In the genomic region with DNA sequence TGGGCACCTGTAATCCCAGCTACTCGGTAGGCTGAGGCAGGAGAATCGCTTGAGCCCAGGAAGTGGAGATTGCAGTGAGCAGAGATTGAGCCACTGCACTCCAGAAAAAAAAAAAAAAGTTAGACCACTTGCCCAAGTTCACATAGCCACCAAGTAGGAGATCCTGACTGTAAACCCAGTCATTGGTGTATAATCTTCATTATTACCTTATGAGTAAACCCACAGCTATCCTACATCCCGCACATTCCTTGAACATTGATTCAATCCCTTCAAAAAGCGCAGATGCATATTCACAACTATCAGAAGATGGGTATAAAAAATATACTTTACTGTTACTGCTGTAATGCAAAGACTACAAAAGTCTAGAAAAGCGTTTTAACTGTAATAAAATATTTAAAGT, we compare ENCODE assay signal across 28 cellular contexts.
DNase-seq lines count a peak whose midpoint lies in the region; ATAC-seq and TF ChIP-seq lines count a peak whose summit lies in the region.
"Had no signal": no experiment of that assay in that cellular context is flagged by ENCODE, and none has a peak within 500 bp of the region (broad histone marks: within the 10 kb centered on the region; RNA-seq: fewer than 3 reads in every experiment).

No MANE protein-coding gene starts in this region.

- no peaks in the 10 kb centered on the region for H3K27me3 Mint-ChIP-seq in endodermal cell (ENCODE audit: insufficient read depth)

- TF ChIP-seq CTCF in AG04450 (IDR thresholded peaks at IDR 0.05; ENCODE audit: low read depth, low read length): no peak
- no peak for TF ChIP-seq CTCF in endodermal cell (conservative IDR thresholded peaks at IDR 0.05)

- POLR2A ChIA-PET in AG04450 (lab: Yijun Ruan, JAX): no interaction called here

- CTCF ChIA-PET in AG04450 (lab: Charles Lee): no interaction called here

- H3K4me1 Mint-ChIP-seq in endodermal cell: peaks cover 15% of the 10 kb centered on the region

- H3K4me3 ChIP-seq in AG04450 (ENCODE audit: low read depth, low read length) (no peak overlapping the region), endodermal cell (ENCODE audit: low read length) (no peak overlapping the region)
- H3K4me3 ChIP-seq: GM12878, K562, PC-9, SJSA1 had no signal

- H3K36me3 Mint-ChIP-seq in endodermal cell (ENCODE audit: low read depth): no peaks in the 10 kb centered on the region

- no peak overlapping the region for H3K4me3 Mint-ChIP-seq in endodermal cell

- H3K27me3 ChIP-seq in AG04450 (ENCODE audit: control insufficient read depth, insufficient read depth, low read length) (no peaks in the 10 kb centered on the region), endodermal cell (ENCODE audit: control insufficient read depth, insufficient read depth, low read length, poor library complexity, severe bottlenecking) (no peaks in the 10 kb centered on the region)
- H3K27me3 ChIP-seq: SJSA1 had no signal

- H3K27ac ChIP-seq in AG04450 (ENCODE audit: low read depth, low read length) (no peak overlapping the region), substantia nigra (ENCODE audit: low read depth, low read length, poor library complexity, severe bottlenecking) (no peak overlapping the region), endodermal cell (ENCODE audit: low read depth, low read length) (no peak overlapping the region)
- H3K27ac ChIP-seq: PC-9, SJSA1 had no signal

- 80 to 90% methylated on average over 1 to 4 of the region's 5 CpGs for WGBS in endodermal cell (ENCODE audit: insufficient coverage in 1 of 2, insufficient read length in 1 of 2), 2 experiments

- H3K9me3 ChIP-seq in AG04450 (ENCODE audit: control insufficient read depth, insufficient read depth, low read length) (no peaks in the 10 kb centered on the region), endodermal cell (ENCODE audit: control insufficient read depth, low read length) (no peaks in the 10 kb centered on the region)
- H3K9me3 ChIP-seq: SJSA1 had no signal

- H3K4me1 ChIP-seq in endodermal cell (ENCODE audit: control insufficient read depth, insufficient read depth, low read length): peaks cover 15% of the 10 kb centered on the region
- H3K4me1 ChIP-seq: SJSA1 had no signal

- no peak overlapping the region for H3K27ac Mint-ChIP-seq in endodermal cell

- ATAC-seq in HG03139 (IDR thresholded peaks at IDR 0.05; ENCODE audit: unreplicated experiment) (no peak), HG03159 (IDR thresholded peaks at IDR 0.05; ENCODE audit: unreplicated experiment) (no peak)
- ATAC-seq: GM12878, HCT116, HepG2, K562 had no signal

- no peaks in the 10 kb centered on the region for H3K36me3 ChIP-seq in endodermal cell (ENCODE audit: control insufficient read depth, insufficient read depth, low read length)
- H3K36me3 ChIP-seq: SJSA1 had no signal

- no peak overlapping the region for H3K9ac ChIP-seq in endodermal cell (ENCODE audit: extremely low read depth, low read length, poor library complexity, severe bottlenecking)

- DNase-seq in AG04450 (ENCODE audit: low read depth, low spot score) (peak; percentile 6), ELR (ENCODE audit: low read depth) (peak; percentile 80), NCI-H226 (peak; percentile 62), non-pigmented ciliary epithelial cell (ENCODE audit: low read depth) (peak; percentile 17), substantia nigra (lab: John Stamatoyannopoulos, UW) (no peak), endodermal cell (no peak)
- DNase-seq: Calu3; DND-41; GDM1; Kasumi-1; MV-4-11; NCI-H1105; NCI-H1436 treated with DMSO at 0.1 percent for 48 hours; NCI-H187 treated with DMSO at 0.1 percent for 48 hours; NCI-H2171 treated with DMSO at 0.1 percent for 48 hours; NCI-H524 treated with DMSO at 0.1 percent for 48 hours; NK-92 treated with Interleukin-12 subunit alpha and Interleukin-12 subunit beta, amount 100 ng/mL, for 24 hours; PC-9; Right ventricle myocardium superior; RPMI8226; T-helper 1 cell had no signal

- H3K9me3 Mint-ChIP-seq in endodermal cell: no peaks in the 10 kb centered on the region

Comparison
In these comparisons a context has a peak if more than half of its experiments do, and no peak if none do; other contexts are left out.
1. DNase-seq: peak in AG04450 (single experiment), ELR (single experiment), NCI-H226 (single experiment) and non-pigmented ciliary epithelial cell (single experiment); none in substantia nigra (0 of 49) and endodermal cell (single experiment).